In genomic region chr7:29511337-29511736, GRCh38 we compare ENCODE assay signal across 33 cellular contexts. TPM values are rescaled to one million over a fixed set of nuclear protein-coding genes. Genes with fewer than 3 reads are reported as not detected.
"Had no signal": no experiment of that assay in that cellular context is flagged by ENCODE, and none has a peak within 500 bp of the region (broad histone marks: within the 10 kb centered on the region; RNA-seq: fewer than 3 reads in every experiment).

No MANE protein-coding gene starts in this region.

- ATAC-seq: activated CD4-positive, alpha-beta T cell treated with anti-CD3 and anti-CD28 coated beads for 36 hours; activated CD8-positive, alpha-beta memory T cell treated with anti-CD3 and anti-CD28 coated beads, Interleukin-2, amount 10 ng/mL, durations not matched to agents 7 days and 5 days; activated naive CD8-positive, alpha-beta T cell treated with anti-CD3 and anti-CD28 coated beads, Interleukin-2, amount 50 U/mL, for 24 hours; body of pancreas; effector memory CD8-positive, alpha-beta T cell; foreskin keratinocyte; gastrocnemius medialis; heart left ventricle had no signal

- H3K27ac Mint-ChIP-seq: activated CD4-positive, alpha-beta memory T cell treated with anti-CD3 and anti-CD28 coated beads, Interleukin-2, amount 10 ng/mL, durations not matched to agents 7 days and 5 days; activated CD4-positive, alpha-beta T cell treated with anti-CD3 and anti-CD28 coated beads for 36 hours; activated CD4-positive, alpha-beta T cell treated with anti-CD3 and anti-CD28 coated beads, Interleukin-2, amount 10 ng/mL, durations not matched to agents 24 days and 14 days; activated CD8-positive, alpha-beta memory T cell treated with anti-CD3 and anti-CD28 coated beads, Interleukin-2, amount 10 ng/mL, durations not matched to agents 7 days and 5 days; activated naive CD4-positive, alpha-beta T cell treated with anti-CD3 and anti-CD28 coated beads for 36 hours; activated naive CD4-positive, alpha-beta T cell treated with anti-CD3 and anti-CD28 coated beads, Interleukin-2, amount 50 U/mL, for 24 hours; activated naive CD8-positive, alpha-beta T cell treated with anti-CD3 and anti-CD28 coated beads for 36 hours; activated naive CD8-positive, alpha-beta T cell treated with anti-CD3 and anti-CD28 coated beads, Interleukin-2, amount 50 U/mL, for 24 hours; activated T-helper 1 cell treated with anti-CD3 and anti-CD28 coated beads, Interleukin-12 subunit alpha, Interleukin-12 subunit beta, Interleukin-2, Interleukin-4 antibody, amounts not matched to agents 30 ng/mL and 10 ng/mL and 1 ng/mL, durations not matched to agents 14 hours and 24 hours and 36 hours; activated T-helper 2 cell treated with anti-CD3 and anti-CD28 coated beads, Interferon-gamma antibody, Interleukin-2, Interleukin-4, amounts not matched to agents 10 μg/mL and 5 μg/mL and 100 μg/mL, durations not matched to agents 14 hours and 24 hours and 36 hours; effector memory CD8-positive, alpha-beta T cell had no signal

- H3K27me3 Mint-ChIP-seq: activated CD4-positive, alpha-beta memory T cell treated with anti-CD3 and anti-CD28 coated beads, Interleukin-2, amount 10 ng/mL, durations not matched to agents 7 days and 5 days; activated CD4-positive, alpha-beta T cell treated with anti-CD3 and anti-CD28 coated beads for 36 hours; activated CD4-positive, alpha-beta T cell treated with anti-CD3 and anti-CD28 coated beads, Interleukin-2, amount 10 ng/mL, durations not matched to agents 24 days and 14 days; activated CD8-positive, alpha-beta memory T cell treated with anti-CD3 and anti-CD28 coated beads, Interleukin-2, amount 10 ng/mL, durations not matched to agents 7 days and 5 days; activated naive CD4-positive, alpha-beta T cell treated with anti-CD3 and anti-CD28 coated beads, Interleukin-2, amount 50 U/mL, for 24 hours; activated naive CD8-positive, alpha-beta T cell treated with anti-CD3 and anti-CD28 coated beads for 36 hours; effector memory CD8-positive, alpha-beta T cell had no signal

- H3K4me3 ChIP-seq: adrenal gland, body of pancreas, esophagus muscularis mucosa, gastrocnemius medialis, heart left ventricle had no signal

- H3K27me3 ChIP-seq: adrenal gland, body of pancreas, esophagus muscularis mucosa, foreskin keratinocyte, gastrocnemius medialis, heart left ventricle had no signal

- H3K4me1 ChIP-seq: adrenal gland, esophagus muscularis mucosa, foreskin keratinocyte, gastrocnemius medialis had no signal

- H3K9me3 ChIP-seq: adrenal gland, body of pancreas, esophagus muscularis mucosa, gastrocnemius medialis, heart left ventricle had no signal

- H3K27ac ChIP-seq: adrenal gland, body of pancreas, esophagus muscularis mucosa, foreskin keratinocyte, gastrocnemius medialis, heart left ventricle had no signal

- H3K4me1 Mint-ChIP-seq: activated CD4-positive, alpha-beta memory T cell treated with anti-CD3 and anti-CD28 coated beads, Interleukin-2, amount 10 ng/mL, durations not matched to agents 7 days and 5 days; activated CD4-positive, alpha-beta T cell treated with anti-CD3 and anti-CD28 coated beads, Interleukin-2, amount 10 ng/mL, durations not matched to agents 24 days and 14 days; activated CD8-positive, alpha-beta memory T cell treated with anti-CD3 and anti-CD28 coated beads, Interleukin-2, amount 10 ng/mL, durations not matched to agents 7 days and 5 days; activated naive CD4-positive, alpha-beta T cell treated with anti-CD3 and anti-CD28 coated beads, Interleukin-2, amount 50 U/mL, for 24 hours; activated naive CD8-positive, alpha-beta T cell treated with anti-CD3 and anti-CD28 coated beads for 36 hours had no signal

- H3K36me3 Mint-ChIP-seq: activated CD8-positive, alpha-beta memory T cell treated with anti-CD3 and anti-CD28 coated beads, Interleukin-2, amount 10 ng/mL, durations not matched to agents 7 days and 5 days; activated naive CD4-positive, alpha-beta T cell treated with anti-CD3 and anti-CD28 coated beads, Interleukin-2, amount 50 U/mL, for 24 hours; activated naive CD8-positive, alpha-beta T cell treated with anti-CD3 and anti-CD28 coated beads for 36 hours had no signal

- DNase-seq: activated CD4-positive, alpha-beta memory T cell treated with anti-CD3 and anti-CD28 coated beads, Interleukin-2, amount 10 ng/mL, durations not matched to agents 7 days and 5 days; activated CD4-positive, alpha-beta T cell treated with anti-CD3 and anti-CD28 coated beads for 36 hours; activated CD4-positive, alpha-beta T cell treated with anti-CD3 and anti-CD28 coated beads, Interleukin-2, amount 10 ng/mL, durations not matched to agents 24 days and 14 days; activated CD4-positive, CD25-positive, alpha-beta regulatory T cell; activated CD4-positive, CD25-positive, alpha-beta regulatory T cell treated with anti-CD3 and anti-CD28 coated beads, Interleukin-2, amount 50 U/mL, for 72 hours; activated CD8-positive, alpha-beta memory T cell treated with anti-CD3 and anti-CD28 coated beads, Interleukin-2, amount 10 ng/mL, durations not matched to agents 7 days and 5 days; activated CD8-positive, alpha-beta memory T cell treated with anti-CD3 and anti-CD28 coated beads, Interleukin-2, amount 50 U/mL, for 4 hours; activated effector memory CD4-positive, alpha-beta T cell treated with anti-CD3 and anti-CD28 coated beads, Interleukin-2, amount 50 U/mL, for 16 hours; activated naive CD4-positive, alpha-beta T cell treated with anti-CD3 and anti-CD28 coated beads for 36 hours; activated naive CD8-positive, alpha-beta T cell treated with anti-CD3 and anti-CD28 coated beads for 36 hours; activated naive CD8-positive, alpha-beta T cell treated with anti-CD3 and anti-CD28 coated beads, Interleukin-2, amount 50 U/mL, for 24 hours; activated T-cell treated with anti-CD3 and anti-CD28 coated beads, Interleukin-2, amount 50 U/mL, for 1 hour; activated T-cell treated with anti-CD3 and anti-CD28 coated beads, Interleukin-2, amount 50 U/mL, for 48 hours; adrenal gland; amygdala; aorta; body of pancreas; caudate nucleus; cortex of kidney; dermis blood vessel endothelial cell; effector CD4-positive, alpha-beta T cell; effector memory CD8-positive, alpha-beta T cell; erythroblast; foreskin keratinocyte; gastrocnemius medialis; glutamatergic neuron; heart left ventricle; T-helper 2 cell had no signal

- H3K36me3 ChIP-seq: gastrocnemius medialis had no signal

- H3K9me3 Mint-ChIP-seq: activated CD4-positive, alpha-beta memory T cell treated with anti-CD3 and anti-CD28 coated beads, Interleukin-2, amount 10 ng/mL, durations not matched to agents 7 days and 5 days; activated CD4-positive, alpha-beta T cell treated with anti-CD3 and anti-CD28 coated beads, Interleukin-2, amount 10 ng/mL, durations not matched to agents 24 days and 14 days; activated naive CD4-positive, alpha-beta T cell treated with anti-CD3 and anti-CD28 coated beads for 36 hours; activated naive CD4-positive, alpha-beta T cell treated with anti-CD3 and anti-CD28 coated beads, Interleukin-2, amount 50 U/mL, for 24 hours; activated naive CD8-positive, alpha-beta T cell treated with anti-CD3 and anti-CD28 coated beads for 36 hours; activated naive CD8-positive, alpha-beta T cell treated with anti-CD3 and anti-CD28 coated beads, Interleukin-2, amount 50 U/mL, for 24 hours; activated T-helper 1 cell treated with anti-CD3 and anti-CD28 coated beads, Interleukin-12 subunit alpha, Interleukin-12 subunit beta, Interleukin-2, Interleukin-4 antibody, amounts not matched to agents 30 ng/mL and 10 ng/mL and 1 ng/mL, durations not matched to agents 14 hours and 24 hours and 36 hours; activated T-helper 2 cell treated with anti-CD3 and anti-CD28 coated beads, Interferon-gamma antibody, Interleukin-2, Interleukin-4, amounts not matched to agents 10 μg/mL and 5 μg/mL and 100 μg/mL, durations not matched to agents 14 hours and 24 hours and 36 hours; effector memory CD8-positive, alpha-beta T cell had no signal

- H3K4me3 Mint-ChIP-seq: activated CD4-positive, alpha-beta memory T cell treated with anti-CD3 and anti-CD28 coated beads, Interleukin-2, amount 10 ng/mL, durations not matched to agents 7 days and 5 days; activated CD4-positive, alpha-beta T cell treated with anti-CD3 and anti-CD28 coated beads for 36 hours; activated CD4-positive, alpha-beta T cell treated with anti-CD3 and anti-CD28 coated beads, Interleukin-2, amount 10 ng/mL, durations not matched to agents 24 days and 14 days; activated CD8-positive, alpha-beta memory T cell treated with anti-CD3 and anti-CD28 coated beads, Interleukin-2, amount 10 ng/mL, durations not matched to agents 7 days and 5 days; activated naive CD4-positive, alpha-beta T cell treated with anti-CD3 and anti-CD28 coated beads for 36 hours; activated naive CD4-positive, alpha-beta T cell treated with anti-CD3 and anti-CD28 coated beads, Interleukin-2, amount 50 U/mL, for 24 hours; activated naive CD8-positive, alpha-beta T cell treated with anti-CD3 and anti-CD28 coated beads for 36 hours; activated naive CD8-positive, alpha-beta T cell treated with anti-CD3 and anti-CD28 coated beads, Interleukin-2, amount 50 U/mL, for 24 hours; activated T-helper 1 cell treated with anti-CD3 and anti-CD28 coated beads, Interleukin-12 subunit alpha, Interleukin-12 subunit beta, Interleukin-2, Interleukin-4 antibody, amounts not matched to agents 30 ng/mL and 10 ng/mL and 1 ng/mL, durations not matched to agents 14 hours and 24 hours and 36 hours; effector memory CD8-positive, alpha-beta T cell had no signal

RNA-seq across cellular contexts. Expression of gene PRR15, which starts 52.3 kb away (rescaled TPM):
- total RNA-seq: activated CD4-positive, alpha-beta memory T cell treated with anti-CD3 and anti-CD28 coated beads, Interleukin-2, amount 10 ng/mL, durations not matched to agents 7 days and 5 days; activated CD4-positive, alpha-beta T cell treated with anti-CD3 and anti-CD28 coated beads for 36 hours; activated CD4-positive, alpha-beta T cell treated with anti-CD3 and anti-CD28 coated beads, Interleukin-2, amount 10 ng/mL, durations not matched to agents 24 days and 14 days; activated CD8-positive, alpha-beta memory T cell treated with anti-CD3 and anti-CD28 coated beads for 36 hours; activated CD8-positive, alpha-beta memory T cell treated with anti-CD3 and anti-CD28 coated beads, Interleukin-2, amount 10 ng/mL, durations not matched to agents 7 days and 5 days; activated naive CD4-positive, alpha-beta T cell treated with anti-CD3 and anti-CD28 coated beads for 36 hours; activated naive CD8-positive, alpha-beta T cell treated with anti-CD3 and anti-CD28 coated beads for 36 hours; activated T-helper 1 cell treated with anti-CD3 and anti-CD28 coated beads, Interleukin-12 subunit alpha, Interleukin-12 subunit beta, Interleukin-2, Interleukin-4 antibody, amounts not matched to agents 30 ng/mL and 10 ng/mL and 1 ng/mL, durations not matched to agents 14 hours and 24 hours and 36 hours; activated T-helper 2 cell treated with anti-CD3 and anti-CD28 coated beads, Interferon-gamma antibody, Interleukin-2, Interleukin-4, amounts not matched to agents 10 μg/mL and 5 μg/mL and 100 μg/mL, durations not matched to agents 14 hours and 24 hours and 36 hours had no signal
